ENCODE assay signal across 5 cellular contexts in genomic region chr15:84924821-84925593, GRCh38. TPM values are rescaled to one million over a fixed set of nuclear protein-coding genes. Genes with fewer than 3 reads are reported as not detected.
"Had no signal": no experiment of that assay in that cellular context is flagged by ENCODE, and none has a peak within 500 bp of the region (broad histone marks: within the 10 kb centered on the region; RNA-seq: fewer than 3 reads in every experiment).

No MANE protein-coding gene starts in this region.

RNA-seq across cellular contexts. Expression of gene SLC28A1, which starts 40.5 kb away (rescaled TPM):
- total RNA-seq: activated CD4-positive, alpha-beta T cell treated with anti-CD3 and anti-CD28 coated beads, Interleukin-2, amount 10 ng/mL, durations not matched to agents 7 days and 5 days; dermis blood vessel endothelial cell; frontal cortex; natural killer cell treated with Interleukin-12 subunit alpha and Interleukin-12 subunit beta and Interleukin-15 and Interleukin-18, amount 100 ng/mL, for 72 hours; pulmonary artery endothelial cell had no signal
